Comparison of ENCODE assay signal across 8 cellular contexts in the genomic region with DNA sequence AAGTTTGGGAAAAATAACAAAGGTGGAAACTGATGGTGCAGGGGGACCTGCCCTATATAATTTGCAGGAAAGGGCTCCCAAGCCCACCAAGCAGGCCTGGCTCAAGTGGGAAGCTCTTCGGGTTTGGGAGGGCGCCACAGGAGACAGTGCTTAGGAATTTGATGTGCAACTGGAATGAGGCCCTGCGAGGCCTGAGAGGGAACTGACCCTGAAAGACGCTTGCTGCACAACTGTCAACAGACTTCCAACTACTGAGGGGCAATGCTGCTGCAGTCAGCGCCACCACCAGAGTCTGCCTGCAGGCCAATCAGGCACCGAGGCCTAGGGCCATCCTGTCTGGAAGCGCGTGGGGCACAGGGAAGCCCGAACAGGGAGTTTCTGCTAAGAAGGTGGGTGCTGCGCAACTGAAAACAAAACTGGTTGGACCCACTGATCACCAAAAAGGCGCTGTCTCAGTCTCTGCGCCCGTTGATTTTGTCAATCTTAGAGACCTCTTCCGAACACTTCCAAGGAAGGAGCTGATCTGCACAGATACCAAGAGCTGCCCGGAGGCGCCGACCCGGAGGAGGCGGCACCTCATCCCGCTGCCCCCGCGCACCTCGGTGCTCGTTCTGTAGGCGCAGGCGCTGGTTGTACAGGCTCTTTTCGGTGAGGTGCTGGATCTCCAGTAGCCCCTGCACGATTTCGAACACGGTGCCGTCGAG. TPM values are rescaled to one million over a fixed set of nuclear protein-coding genes. Genes with fewer than 3 reads are reported as not detected.
DNase-seq lines count a peak whose midpoint lies in the region; ATAC-seq lines count a peak whose summit lies in the region.

No MANE protein-coding gene starts in this region.

- H3K36me3 ChIP-seq in muscle layer of colon (ENCODE audit: insufficient read depth, low read length): no peaks in the 10 kb centered on the region

- peak overlapping the region; percentile 91 for H3K27ac ChIP-seq in muscle layer of colon (ENCODE audit: low read depth, low read length)

- no peaks in the 10 kb centered on the region for H3K27me3 ChIP-seq in muscle layer of colon (ENCODE audit: control insufficient read depth in 1 of 2, insufficient read depth in 2 of 2, low read length in 2 of 2)

- peak overlapping the region; percentile 39 for H3K9ac ChIP-seq in muscle layer of colon (ENCODE audit: low read length)

- peaks cover 23% of the 10 kb centered on the region for H3K4me1 ChIP-seq in muscle layer of colon (ENCODE audit: insufficient read depth, low read length)

- peak overlapping the region; percentile 75 to 98 for H3K4me3 ChIP-seq in muscle layer of colon (ENCODE audit: low read depth in 1 of 2, low read length in 2 of 2)

- DNase-seq in DMS 273 (lab: John Stamatoyannopoulos, UW; ENCODE audit: unreplicated experiment) (peak; percentile 48), DMS 273 treated with DMSO at 0.1 percent for 48 hours (lab: John Stamatoyannopoulos, UW) (no peak), SK-N-DZ (ENCODE audit: low spot score) (peak; percentile 47), epidermal melanocyte (ENCODE audit: insufficient read length, low spot score) (peak; percentile 28), NCI-H2081 treated with DMSO at 0.1 percent for 48 hours (lab: John Stamatoyannopoulos, UW) (no peak)

- no peaks in the 10 kb centered on the region for H3K9me3 ChIP-seq in muscle layer of colon (ENCODE audit: low read length)

- peak; percentile 3 for ATAC-seq in HG02571 (IDR thresholded peaks at IDR 0.05; ENCODE audit: unreplicated experiment)
- no peak for ATAC-seq in HG03460 (IDR thresholded peaks at IDR 0.05; ENCODE audit: unreplicated experiment)

RNA-seq across cellular contexts. Expression of a gene that starts 0.7 kb away (rescaled TPM):
- polyA plus RNA-seq in SK-N-DZ (2014; cell fraction: cytosol; rRNA removed): 52.4 and 68.6 TPM in 2 replicates
- polyA plus RNA-seq in SK-N-DZ (2014; cell fraction: nucleus; rRNA removed): 65.0 and 66.5 TPM in 2 replicates

RNA-seq across cellular contexts. Expression of a gene that starts 51.1 kb away (rescaled TPM):
- polyA plus RNA-seq in SK-N-DZ (2014; cell fraction: cytosol; rRNA removed): 10.6 and 16.7 TPM in 2 replicates
- 8.3 and 9.4 TPM in 2 replicates for polyA plus RNA-seq in SK-N-DZ (2014; cell fraction: nucleus; rRNA removed)

Comparison
In these comparisons a context has a peak if more than half of its experiments do, and no peak if none do; other contexts are left out.
1. DNase-seq: peak in DMS 273 (single experiment), SK-N-DZ (single experiment) and epidermal melanocyte (single experiment); none in DMS 273 treated with DMSO at 0.1 percent for 48 hours (single experiment) and NCI-H2081 treated with DMSO at 0.1 percent for 48 hours (single experiment).